14 cellular contexts compared by ENCODE assay signal in the genomic region with DNA sequence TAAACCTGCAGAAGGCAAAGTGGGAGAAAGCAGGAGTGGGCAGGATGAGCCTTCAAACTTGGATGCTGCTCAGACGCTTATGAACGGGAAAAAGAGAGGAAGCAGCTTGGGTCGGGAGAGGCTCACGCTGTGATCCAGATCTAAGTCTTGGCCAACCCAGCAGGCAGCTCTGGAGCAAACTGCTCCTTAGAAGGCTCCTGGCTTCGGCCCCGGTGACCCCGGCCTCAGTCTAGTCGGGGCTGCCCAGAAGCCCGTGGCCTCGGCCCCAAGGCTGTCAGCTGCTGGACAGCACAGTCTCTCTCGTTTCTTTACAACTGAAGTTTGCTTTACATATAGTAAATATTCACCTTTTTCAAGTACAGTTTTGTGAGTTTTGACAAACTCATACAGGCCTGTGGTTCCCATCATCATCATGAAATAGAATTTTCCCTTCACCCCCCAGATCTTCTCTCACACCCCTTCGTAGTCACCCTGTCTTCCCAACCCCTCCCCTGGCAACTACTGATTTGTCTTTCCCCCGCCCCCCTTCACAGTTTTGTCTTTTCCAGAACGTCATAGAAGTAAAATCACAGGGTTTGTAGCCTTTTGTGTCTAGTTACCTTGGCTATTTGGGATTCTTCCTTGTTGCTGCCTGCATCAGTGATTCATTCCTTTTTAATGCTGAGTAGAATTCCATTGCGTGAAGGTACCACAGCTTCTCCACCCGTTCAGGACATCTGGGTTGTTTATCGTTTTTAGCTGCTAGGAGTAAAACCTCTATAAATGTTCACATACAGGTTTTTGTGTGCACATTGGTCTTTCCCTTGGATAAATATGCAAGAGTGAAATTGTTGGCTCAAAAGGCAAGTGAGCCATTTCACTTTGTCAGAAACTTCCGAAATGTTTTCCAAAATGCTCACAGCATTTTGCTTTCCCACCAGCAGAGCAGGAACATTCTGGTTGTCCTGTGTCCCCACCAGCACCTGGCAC. TPM values are rescaled to one million over a fixed set of nuclear protein-coding genes. Genes with fewer than 3 reads are reported as not detected.
DNase-seq lines count a peak whose midpoint lies in the region; ATAC-seq, FAIRE-seq and TF ChIP-seq lines count a peak whose summit lies in the region.
"Had no signal": no experiment of that assay in that cellular context is flagged by ENCODE, and none has a peak within 500 bp of the region (broad histone marks: within the 10 kb centered on the region; RNA-seq: fewer than 3 reads in every experiment).

No MANE protein-coding gene starts in this region.

- no TSS peak for BruUV-seq in IMR-90 (replicated peaks; lab: Mats Ljungman, UMichigan)

- no peaks in the 10 kb centered on the region for H4K20me1 ChIP-seq in IMR-90 (ENCODE audit: insufficient read depth, low read length)

- no peak for TF ChIP-seq POLR2A in IMR-90 (IDR thresholded peaks at IDR 0.05; ENCODE audit: low read depth, low read length)

- H3K18ac ChIP-seq in IMR-90 (ENCODE audit: low read depth, low read length) = no peak overlapping the region

- H3K4me1 ChIP-seq in IMR-90 (ENCODE audit: control insufficient read depth, insufficient read depth, low read length) = no peaks in the 10 kb centered on the region; the same call in 1 of the 2 replicates
- no peaks in the 10 kb centered on the region for H3K4me1 ChIP-seq in kidney (ENCODE audit: control insufficient read depth in 1 of 2, insufficient read depth in 1 of 2, low read depth in 1 of 2, low read length in 2 of 2)
- peaks cover 21 to 42% of the 10 kb centered on the region in 2 donors for H3K4me1 ChIP-seq in thoracic aorta (ENCODE audit: control insufficient read depth in 1 of 2, low read depth in 2 of 2)

- H2BK15ac ChIP-seq in IMR-90 (ENCODE audit: low read depth, low read length) = no peak overlapping the region

- no peak overlapping the region for H3K4me2 ChIP-seq in IMR-90 (ENCODE audit: low read depth, low read length)

- FAIRE-seq in bronchial epithelial cell (lab: Jason Lieb, UNC) (no peak), kidney (lab: Jason Lieb, UNC) (no peak)

- H2BK5ac ChIP-seq in IMR-90 (ENCODE audit: low read depth, low read length, poor library complexity, severe bottlenecking) = no peak overlapping the region

- H3K36me3 ChIP-seq in IMR-90 (ENCODE audit: control insufficient read depth, insufficient read depth, low read length) = no peaks in the 10 kb centered on the region
- H3K36me3 ChIP-seq in bronchial epithelial cell (ENCODE audit: control insufficient read depth, insufficient read depth, low read length) = no peaks in the 10 kb centered on the region
- peaks cover 0 to 7% of the 10 kb centered on the region in 2 donors for H3K36me3 ChIP-seq in kidney (ENCODE audit: control insufficient read depth in 1 of 2, insufficient read depth in 2 of 2, low read length in 2 of 2)
- no peaks in the 10 kb centered on the region for H3K36me3 ChIP-seq in thoracic aorta

- H3K27ac ChIP-seq in IMR-90 (ENCODE audit: insufficient read depth, low read length) (no peak overlapping the region), kidney (ENCODE audit: low read depth in 2 of 2, low read length in 2 of 2) (no peak overlapping the region), thoracic aorta (peak overlapping the region; percentile 54 to 64)
- H3K27ac ChIP-seq: VCaP had no signal

- no peak overlapping the region for H2BK20ac ChIP-seq in IMR-90 (ENCODE audit: low read depth, low read length)

- H3K9me3 ChIP-seq in IMR-90 (ENCODE audit: control insufficient read depth, insufficient read depth, low read length) (no peaks in the 10 kb centered on the region), kidney (ENCODE audit: control insufficient read depth in 1 of 2, low read length in 2 of 2) (no peaks in the 10 kb centered on the region), thoracic aorta (no peaks in the 10 kb centered on the region)
- H3K9me3 ChIP-seq: mucosa of descending colon had no signal

- H3K27me3 ChIP-seq in IMR-90 (ENCODE audit: control insufficient read depth, insufficient read depth, low read length) (peaks cover 6% of the 10 kb centered on the region; the same call in 1 of the 2 replicates), bronchial epithelial cell (ENCODE audit: control insufficient read depth, insufficient read depth, low read length) (peaks cover 4% of the 10 kb centered on the region), thoracic aorta (replicated peaks; ENCODE audit: insufficient read depth) (no peaks in the 10 kb centered on the region)

- no peak overlapping the region for H3K4ac ChIP-seq in IMR-90 (ENCODE audit: low read depth, low read length)

- no peak overlapping the region for H3K14ac ChIP-seq in IMR-90 (replicated peaks; ENCODE audit: low read depth, low read length)

- peak; percentile 5 for DNase-seq in IMR-90
- peak; percentile 12 for DNase-seq in bronchial epithelial cell (ENCODE audit: low read depth)
- peak; percentile 80 for DNase-seq in kidney
- DNase-seq in thoracic aorta (ENCODE audit: low spot score) = no peak
- no peak for DNase-seq in stimulated activated CD4-positive, alpha-beta T cell treated with anti-CD3 and anti-CD28 coated beads, Interleukin-15, amount 100 ng/mL, for 24 hours
- no peak for DNase-seq in NCI-H1105 (lab: John Stamatoyannopoulos, UW)
- DNase-seq in activated CD4-positive, alpha-beta T cell treated with anti-CD3 and anti-CD28 coated beads, Interleukin-2, amount 50 U/mL, for 4 hours = no peak
- DNase-seq: activated T-cell treated with anti-CD3 and anti-CD28 coated beads, Interleukin-2, amount 50 U/mL, for 72 hours; mucosa of descending colon; NCI-H2029 treated with DMSO at 0.1 percent for 48 hours; stimulated activated naive CD8-positive, alpha-beta T cell treated with anti-CD3 and anti-CD28 coated beads, Interleukin-15, amount 100 ng/mL, for 72 hours had no signal

- in situ Hi-C loops in IMR-90 (cut with MboI; ENCODE audit: low sequenced_read_pairs) = no loop called here

- H3K9ac ChIP-seq in IMR-90 (ENCODE audit: low read depth, low read length) = no peak overlapping the region
- H3K9ac ChIP-seq in kidney (ENCODE audit: low read length in 2 of 2) = no peak overlapping the region

- CTCF ChIA-PET in IMR-90 (lab: Yijun Ruan, JAX) = no interaction called here

- no peak overlapping the region for H2AK5ac ChIP-seq in IMR-90 (ENCODE audit: low read depth, low read length)

- ATAC-seq in IMR-90 (ENCODE audit: low read depth) (no peak), thoracic aorta (ENCODE audit: insufficient number of reproducible peaks, low FRiP score, low read depth) (no peak)
- ATAC-seq: activated T-cell treated with anti-CD3 and anti-CD28 coated beads, Interleukin-2, amount 50 U/mL, for 72 hours; CD8-positive, alpha-beta T cell; mucosa of descending colon; stimulated activated naive CD8-positive, alpha-beta T cell treated with anti-CD3 and anti-CD28 coated beads, Interleukin-15, amount 100 ng/mL, for 72 hours had no signal

- TF ChIP-seq RAD21 in IMR-90 (IDR thresholded peaks at IDR 0.05; ENCODE audit: low read length) = no peak

- H3K56ac ChIP-seq in IMR-90 (ENCODE audit: extremely low read depth, insufficient read depth, low read length) = no peak overlapping the region

- no peak overlapping the region for H2BK120ac ChIP-seq in IMR-90 (ENCODE audit: low read depth, low read length)

- dilution Hi-C loops in IMR-90 (cut with HindIII; ENCODE audit: low sequenced_read_pairs, unreplicated experiment) = no loop called here

- peak overlapping the region; percentile 56 for H2AK9ac ChIP-seq in IMR-90 (replicated peaks; ENCODE audit: low read depth, low read length, poor library complexity)

- no peak for TF ChIP-seq CTCF in IMR-90 (conservative IDR thresholded peaks at IDR 0.05; ENCODE audit: low read depth, low read length)
- no peak for TF ChIP-seq CTCF in bronchial epithelial cell (IDR thresholded peaks at IDR 0.05; ENCODE audit: insufficient read depth, low read length, severe bottlenecking)
- no peak for TF ChIP-seq CTCF in kidney (IDR thresholded peaks at IDR 0.05; ENCODE audit: borderline replicate concordance, extremely low read depth, insufficient read depth)
- TF ChIP-seq CTCF in thoracic aorta (IDR thresholded peaks at IDR 0.05) = no peak

- H3K23ac ChIP-seq in IMR-90 (ENCODE audit: low read depth, low read length) = no peak overlapping the region

- intact Hi-C loops in IMR-90 (cut with micrococcal nuclease) (no loop called here), kidney (cut with DNase I) (no loop called here)

- no peak overlapping the region for H4K5ac ChIP-seq in IMR-90 (ENCODE audit: low read depth, low read length)

- no peak overlapping the region for H4K91ac ChIP-seq in IMR-90 (ENCODE audit: insufficient read depth, low read depth, low read length)

- POLR2A ChIA-PET in IMR-90 (lab: Charles Lee; ENCODE audit: unreplicated experiment) = no interaction called here

- no peaks in the 10 kb centered on the region; the same call in 1 of the 2 replicates for H3K9me1 ChIP-seq in IMR-90 (ENCODE audit: insufficient read depth, low read length)

- H3K4me3 ChIP-seq in IMR-90 (ENCODE audit: insufficient read depth, low read depth, low read length) = no peak overlapping the region
- H3K4me3 ChIP-seq in bronchial epithelial cell (ENCODE audit: low read depth, low read length) = no peak overlapping the region
- H3K4me3 ChIP-seq in kidney (ENCODE audit: low read length in 2 of 2) = no peak overlapping the region
- H3K4me3 ChIP-seq in thoracic aorta = no peak overlapping the region
- H3K4me3 ChIP-seq: mucosa of descending colon had no signal

- WGBS in IMR-90 (ENCODE audit: extremely low coverage in 2 of 2, insufficient read length in 1 of 2), 2 experiments = 67% methylated on average over 9 of the region's 18 CpGs; no CpG with 5 or more reads in 1 of the 2 experiments

- no peak overlapping the region for H4K8ac ChIP-seq in IMR-90 (ENCODE audit: low read depth in 2 of 2, low read length in 2 of 2)

- no peaks in the 10 kb centered on the region for H3K79me1 ChIP-seq in IMR-90 (ENCODE audit: low read depth in 1 of 2, low read length in 2 of 2)

- H2AFZ ChIP-seq in IMR-90 (replicated peaks; ENCODE audit: low read length, poor library complexity) = no peak overlapping the region

RNA-seq across cellular contexts. Expression of a gene that starts 35.1 kb away (rescaled TPM):
- total RNA-seq in IMR-90 (2012; rRNA removed) (0.18 and 0.28 TPM in 2 replicates), bronchial epithelial cell (not detected in 2 replicates), kidney (11.0 TPM), thoracic aorta (under 1 TPM; 0.14 to 0.78 TPM)
- polyA plus RNA-seq in IMR-90 (2012; rRNA removed) (0.46 and 0.55 TPM in 2 replicates), kidney (ENCODE audit: insufficient read depth, low read depth, low replicate concordance) (22.2 TPM)
- 0.14 and 0.17 TPM in 2 replicates for polyA plus RNA-seq in IMR-90 (2012; cell fraction: cytosol; rRNA removed)
- 0.49 and 1.3 TPM in 2 replicates for polyA plus RNA-seq in IMR-90 (2012; cell fraction: nucleus; rRNA removed; ENCODE audit: low replicate concordance)
- total RNA-seq: progenitor cell of endocrine pancreas had no signal

RNA-seq across cellular contexts. Expression of a gene that starts 44.3 kb away (rescaled TPM):
- total RNA-seq in IMR-90 (2012; rRNA removed) (50.0 and 52.5 TPM in 2 replicates), bronchial epithelial cell (40.8 and 51.0 TPM in 2 replicates), kidney (35.8 TPM), thoracic aorta (10 to 100 TPM; 43.2 to 54.0 TPM)
- polyA plus RNA-seq in IMR-90 (2012; rRNA removed) (31.0 and 31.5 TPM in 2 replicates), kidney (ENCODE audit: insufficient read depth, low read depth, low replicate concordance) (29.8 TPM)
- polyA plus RNA-seq in IMR-90 (2012; cell fraction: cytosol; rRNA removed) = 10.2 and 17.5 TPM in 2 replicates
- 7.8 and 24.1 TPM in 2 replicates for polyA plus RNA-seq in IMR-90 (2012; cell fraction: nucleus; rRNA removed; ENCODE audit: low replicate concordance)

Comparison
In these comparisons a context has a peak if more than half of its experiments do, and no peak if none do; other contexts are left out.
1. DNase-seq: peak in IMR-90 (single experiment), bronchial epithelial cell (single experiment) and kidney (single experiment); none in thoracic aorta (single experiment), stimulated activated CD4-positive, alpha-beta T cell treated with anti-CD3 and anti-CD28 coated beads, Interleukin-15, amount 100 ng/mL, for 24 hours (single experiment), NCI-H1105 (single experiment) and activated CD4-positive, alpha-beta T cell treated with anti-CD3 and anti-CD28 coated beads, Interleukin-2, amount 50 U/mL, for 4 hours (0 of 2).
2. H3K27ac ChIP-seq: peak in thoracic aorta (2 of 2); none in IMR-90 (single experiment) and kidney (0 of 2).